Comparison of ENCODE assay signal across 8 cellular contexts in genomic region chr5:26482817-26483375, GRCh38.
A peak's percentile ranks its signal among the peaks of the same experiment; 100 is the strongest.
DNase-seq lines count a peak whose midpoint lies in the region; ATAC-seq and TF ChIP-seq lines count a peak whose summit lies in the region.

No MANE protein-coding gene starts in this region.

- no peak overlapping the region for H3K4me3 Mint-ChIP-seq in GM23338
- H3K4me3 Mint-ChIP-seq in activated T-helper 17 cell treated with anti-CD3 and anti-CD28 coated beads, Interleukin-2, amount 50 U/mL, for 72 hours, result no peak overlapping the region

- TF ChIP-seq CTCF in AG10803 (conservative IDR thresholded peaks at IDR 0.05; ENCODE audit: low read length) (peak; percentile 24), GM23338 (conservative IDR thresholded peaks at IDR 0.05; ENCODE audit: low read depth in 2 of 2) (peak; percentile 89 to 95), kidney epithelial cell (IDR thresholded peaks at IDR 0.05; ENCODE audit: insufficient read depth, low read length, poor library complexity, severe bottlenecking) (peak; percentile 39)

- no peak for TF ChIP-seq POLR2A in erythroblast (IDR thresholded peaks at IDR 0.05; ENCODE audit: low read length)

- no peak overlapping the region for H3K27ac ChIP-seq in GM23338 (ENCODE audit: low read depth)

- peak; percentile 98 for ATAC-seq in GM23338
- no peak for ATAC-seq in activated T-helper 17 cell treated with anti-CD3 and anti-CD28 coated beads, Interleukin-2, amount 50 U/mL, for 72 hours (replicated peaks)

- no peaks in the 10 kb centered on the region for H3K27me3 ChIP-seq in GM23338 (ENCODE audit: insufficient read depth)
- no peaks in the 10 kb centered on the region for H3K27me3 ChIP-seq in adipocyte (replicated peaks; ENCODE audit: control insufficient read depth, insufficient read depth, low read length)
- H3K27me3 ChIP-seq in kidney epithelial cell (ENCODE audit: control insufficient read depth, insufficient read depth, low read length), result no peaks in the 10 kb centered on the region

- no peaks in the 10 kb centered on the region for H4K20me1 ChIP-seq in GM23338 (replicated peaks; ENCODE audit: insufficient read depth)

- no peak overlapping the region for H3K4me2 ChIP-seq in GM23338

- H3K4me1 ChIP-seq in GM23338 (ENCODE audit: insufficient read depth) (peaks cover 8% of the 10 kb centered on the region; the same call in 1 of the 2 replicates), adipocyte (ENCODE audit: control insufficient read depth, insufficient read depth, low read length) (peaks cover 6% of the 10 kb centered on the region)

- H3K27me3 Mint-ChIP-seq in GM23338 (ENCODE audit: insufficient read depth, low read depth, poor library complexity), result peaks cover 1% of the 10 kb centered on the region
- H3K27me3 Mint-ChIP-seq in activated T-helper 17 cell treated with anti-CD3 and anti-CD28 coated beads, Interleukin-2, amount 50 U/mL, for 72 hours, result no peaks in the 10 kb centered on the region

- H3K9me3 ChIP-seq in adipocyte (ENCODE audit: control insufficient read depth, low read length), result no peaks in the 10 kb centered on the region

- H3K36me3 ChIP-seq in GM23338 (ENCODE audit: insufficient read depth) (no peaks in the 10 kb centered on the region), adipocyte (ENCODE audit: control insufficient read depth, insufficient read depth, low read length, severe bottlenecking) (no peaks in the 10 kb centered on the region), kidney epithelial cell (ENCODE audit: control insufficient read depth, insufficient read depth, low read length) (no peaks in the 10 kb centered on the region)

- no peak overlapping the region for H3K4me3 ChIP-seq in AG10803 (ENCODE audit: low read length)
- H3K4me3 ChIP-seq in GM23338, result no peak overlapping the region
- peak overlapping the region; percentile 79 for H3K4me3 ChIP-seq in adipocyte (ENCODE audit: low read length)
- H3K4me3 ChIP-seq in kidney epithelial cell (ENCODE audit: low read depth, low read length), result no peak overlapping the region

- H3K9ac ChIP-seq in adipocyte (ENCODE audit: low read length), result no peak overlapping the region

- DNase-seq in AG10803 (ENCODE audit: low read depth), result peak; percentile 1
- DNase-seq in GM23338 (ENCODE audit: low spot score), result peak; percentile 92
- DNase-seq in NCI-H2029 treated with DMSO at 0.1 percent for 48 hours (lab: John Stamatoyannopoulos, UW), result peak; percentile 73
- DNase-seq in adipocyte (ENCODE audit: low read depth), result peak; percentile 24
- peak; percentile 1 for DNase-seq in kidney epithelial cell (ENCODE audit: low read depth)
- DNase-seq in GF-D8 (lab: John Stamatoyannopoulos, UW), result no peak
- no peak for DNase-seq in erythroblast (lab: John Stamatoyannopoulos, UW)

- H3K79me2 ChIP-seq in GM23338 (replicated peaks; ENCODE audit: insufficient read depth), result no peaks in the 10 kb centered on the region

- H3K27ac Mint-ChIP-seq in GM23338, result no peak overlapping the region
- no peak overlapping the region for H3K27ac Mint-ChIP-seq in activated T-helper 17 cell treated with anti-CD3 and anti-CD28 coated beads, Interleukin-2, amount 50 U/mL, for 72 hours

- H2AFZ ChIP-seq in GM23338, result no peak overlapping the region

- H3K36me3 Mint-ChIP-seq in GM23338 (ENCODE audit: low read depth), result peaks cover 5% of the 10 kb centered on the region; the same call in 1 of the 3 replicates
- no peaks in the 10 kb centered on the region for H3K36me3 Mint-ChIP-seq in activated T-helper 17 cell treated with anti-CD3 and anti-CD28 coated beads, Interleukin-2, amount 50 U/mL, for 72 hours (ENCODE audit: low read depth)

- peaks cover 10% of the 10 kb centered on the region for H3K9me3 Mint-ChIP-seq in GM23338
- H3K9me3 Mint-ChIP-seq in activated T-helper 17 cell treated with anti-CD3 and anti-CD28 coated beads, Interleukin-2, amount 50 U/mL, for 72 hours, result peaks cover 6% of the 10 kb centered on the region

- no peaks in the 10 kb centered on the region for H3K9me2 ChIP-seq in GM23338 (ENCODE audit: insufficient read depth)

- H3F3A ChIP-seq in GM23338 (replicated peaks; ENCODE audit: low read depth), result no peaks in the 10 kb centered on the region

- peaks cover 6% of the 10 kb centered on the region for H3K4me1 Mint-ChIP-seq in GM23338
- no peaks in the 10 kb centered on the region for H3K4me1 Mint-ChIP-seq in activated T-helper 17 cell treated with anti-CD3 and anti-CD28 coated beads, Interleukin-2, amount 50 U/mL, for 72 hours

TF ChIP-seq in GM23338, 12 proteins besides CTCF, POLR2A, EP300 and RAD21:
- TF ChIP-seq ZNF114 (CRISPR knock-in tag; IDR thresholded peaks at IDR 0.05) (peak; percentile 59; the same call in 1 of the 2 replicates), ZNF462 (CRISPR knock-in tag; IDR thresholded peaks at IDR 0.05) (peak; percentile 69; the same call in 1 of the 2 replicates), NANOG (IDR thresholded peaks at IDR 0.05; ENCODE audit: borderline replicate concordance) (no peak), EZH2phosphoT487 (IDR thresholded peaks at IDR 0.05; ENCODE audit: unreplicated experiment) (no peak)

Comparison
In these comparisons a context has a peak if more than half of its experiments do, and no peak if none do; other contexts are left out.
1. DNase-seq: peak in AG10803 (single experiment), GM23338 (single experiment), NCI-H2029 treated with DMSO at 0.1 percent for 48 hours (single experiment), adipocyte (single experiment) and kidney epithelial cell (single experiment); none in GF-D8 (single experiment) and erythroblast (0 of 2).
2. CTCF ChIP-seq: peak in every context shown above with its lines; median percentile 92 in GM23338; 39 in kidney epithelial cell; 24 in AG10803.